In genomic region chr1:20107767-20108166, GRCh38 we compare ENCODE assay signal across 1 cellular context.
TF ChIP-seq lines count a peak whose summit lies in the region.

No MANE protein-coding gene starts in this region.

TF ChIP-seq in HepG2, 621 proteins besides CTCF, POLR2A, EP300 and RAD21:
- TF ChIP-seq, protein P1, sequence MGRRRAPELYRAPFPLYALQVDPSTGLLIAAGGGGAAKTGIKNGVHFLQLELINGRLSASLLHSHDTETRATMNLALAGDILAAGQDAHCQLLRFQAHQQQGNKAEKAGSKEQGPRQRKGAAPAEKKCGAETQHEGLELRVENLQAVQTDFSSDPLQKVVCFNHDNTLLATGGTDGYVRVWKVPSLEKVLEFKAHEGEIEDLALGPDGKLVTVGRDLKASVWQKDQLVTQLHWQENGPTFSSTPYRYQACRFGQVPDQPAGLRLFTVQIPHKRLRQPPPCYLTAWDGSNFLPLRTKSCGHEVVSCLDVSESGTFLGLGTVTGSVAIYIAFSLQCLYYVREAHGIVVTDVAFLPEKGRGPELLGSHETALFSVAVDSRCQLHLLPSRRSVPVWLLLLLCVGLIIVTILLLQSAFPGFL (CRISPR knock-in tag; IDR thresholded peaks at IDR 0.05): no peak
- TF ChIP-seq, protein P2, sequence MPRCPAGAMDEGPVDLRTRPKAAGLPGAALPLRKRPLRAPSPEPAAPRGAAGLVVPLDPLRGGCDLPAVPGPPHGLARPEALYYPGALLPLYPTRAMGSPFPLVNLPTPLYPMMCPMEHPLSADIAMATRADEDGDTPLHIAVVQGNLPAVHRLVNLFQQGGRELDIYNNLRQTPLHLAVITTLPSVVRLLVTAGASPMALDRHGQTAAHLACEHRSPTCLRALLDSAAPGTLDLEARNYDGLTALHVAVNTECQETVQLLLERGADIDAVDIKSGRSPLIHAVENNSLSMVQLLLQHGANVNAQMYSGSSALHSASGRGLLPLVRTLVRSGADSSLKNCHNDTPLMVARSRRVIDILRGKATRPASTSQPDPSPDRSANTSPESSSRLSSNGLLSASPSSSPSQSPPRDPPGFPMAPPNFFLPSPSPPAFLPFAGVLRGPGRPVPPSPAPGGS (CRISPR knock-in tag; IDR thresholded peaks at IDR 0.05): no peak
- TF ChIP-seq, protein P3, sequence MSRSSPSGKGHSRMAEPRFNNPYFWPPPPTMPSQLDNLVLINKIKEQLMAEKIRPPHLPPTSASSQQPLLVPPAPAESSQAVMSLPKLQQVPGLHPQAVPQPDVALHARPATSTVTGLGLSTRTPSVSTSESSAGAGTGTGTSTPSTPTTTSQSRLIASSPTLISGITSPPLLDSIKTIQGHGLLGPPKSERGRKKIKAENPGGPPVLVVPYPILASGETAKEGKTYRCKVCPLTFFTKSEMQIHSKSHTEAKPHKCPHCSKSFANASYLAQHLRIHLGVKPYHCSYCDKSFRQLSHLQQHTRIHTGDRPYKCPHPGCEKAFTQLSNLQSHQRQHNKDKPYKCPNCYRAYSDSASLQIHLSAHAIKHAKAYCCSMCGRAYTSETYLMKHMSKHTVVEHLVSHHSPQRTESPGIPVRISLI (CRISPR knock-in tag; IDR thresholded peaks at IDR 0.05; ENCODE audit: borderline replicate concordance): no peak
- TF ChIP-seq, protein P4, sequence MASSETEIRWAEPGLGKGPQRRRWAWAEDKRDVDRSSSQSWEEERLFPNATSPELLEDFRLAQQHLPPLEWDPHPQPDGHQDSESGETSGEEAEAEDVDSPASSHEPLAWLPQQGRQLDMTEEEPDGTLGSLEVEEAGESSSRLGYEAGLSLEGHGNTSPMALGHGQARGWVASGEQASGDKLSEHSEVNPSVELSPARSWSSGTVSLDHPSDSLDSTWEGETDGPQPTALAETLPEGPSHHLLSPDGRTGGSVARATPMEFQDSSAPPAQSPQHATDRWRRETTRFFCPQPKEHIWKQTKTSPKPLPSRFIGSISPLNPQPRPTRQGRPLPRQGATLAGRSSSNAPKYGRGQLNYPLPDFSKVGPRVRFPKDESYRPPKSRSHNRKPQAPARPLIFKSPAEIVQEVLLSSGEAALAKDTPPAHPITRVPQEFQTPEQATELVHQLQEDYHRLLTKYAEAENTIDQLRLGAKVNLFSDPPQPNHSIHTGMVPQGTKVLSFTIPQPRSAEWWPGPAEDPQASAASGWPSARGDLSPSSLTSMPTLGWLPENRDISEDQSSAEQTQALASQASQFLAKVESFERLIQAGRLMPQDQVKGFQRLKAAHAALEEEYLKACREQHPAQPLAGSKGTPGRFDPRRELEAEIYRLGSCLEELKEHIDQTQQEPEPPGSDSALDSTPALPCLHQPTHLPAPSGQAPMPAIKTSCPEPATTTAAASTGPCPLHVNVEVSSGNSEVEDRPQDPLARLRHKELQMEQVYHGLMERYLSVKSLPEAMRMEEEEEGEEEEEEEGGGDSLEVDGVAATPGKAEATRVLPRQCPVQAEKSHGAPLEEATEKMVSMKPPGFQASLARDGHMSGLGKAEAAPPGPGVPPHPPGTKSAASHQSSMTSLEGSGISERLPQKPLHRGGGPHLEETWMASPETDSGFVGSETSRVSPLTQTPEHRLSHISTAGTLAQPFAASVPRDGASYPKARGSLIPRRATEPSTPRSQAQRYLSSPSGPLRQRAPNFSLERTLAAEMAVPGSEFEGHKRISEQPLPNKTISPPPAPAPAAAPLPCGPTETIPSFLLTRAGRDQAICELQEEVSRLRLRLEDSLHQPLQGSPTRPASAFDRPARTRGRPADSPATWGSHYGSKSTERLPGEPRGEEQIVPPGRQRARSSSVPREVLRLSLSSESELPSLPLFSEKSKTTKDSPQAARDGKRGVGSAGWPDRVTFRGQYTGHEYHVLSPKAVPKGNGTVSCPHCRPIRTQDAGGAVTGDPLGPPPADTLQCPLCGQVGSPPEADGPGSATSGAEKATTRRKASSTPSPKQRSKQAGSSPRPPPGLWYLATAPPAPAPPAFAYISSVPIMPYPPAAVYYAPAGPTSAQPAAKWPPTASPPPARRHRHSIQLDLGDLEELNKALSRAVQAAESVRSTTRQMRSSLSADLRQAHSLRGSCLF (CRISPR knock-in tag; IDR thresholded peaks at IDR 0.05; ENCODE audit: borderline replicate concordance): no peak
- TF ChIP-seq ZNF567 (CRISPR knock-in tag; IDR thresholded peaks at IDR 0.05; ENCODE audit: borderline replicate concordance) (no peak), GPN1 (CRISPR knock-in tag; IDR thresholded peaks at IDR 0.05; ENCODE audit: borderline replicate concordance) (no peak), EED (CRISPR knock-in tag; IDR thresholded peaks at IDR 0.05) (no peak), ZBTB25 (CRISPR knock-in tag; IDR thresholded peaks at IDR 0.05) (no peak), ZBTB7A (CRISPR knock-in tag; IDR thresholded peaks at IDR 0.05) (no peak)
- TF ChIP-seq, protein P5, sequence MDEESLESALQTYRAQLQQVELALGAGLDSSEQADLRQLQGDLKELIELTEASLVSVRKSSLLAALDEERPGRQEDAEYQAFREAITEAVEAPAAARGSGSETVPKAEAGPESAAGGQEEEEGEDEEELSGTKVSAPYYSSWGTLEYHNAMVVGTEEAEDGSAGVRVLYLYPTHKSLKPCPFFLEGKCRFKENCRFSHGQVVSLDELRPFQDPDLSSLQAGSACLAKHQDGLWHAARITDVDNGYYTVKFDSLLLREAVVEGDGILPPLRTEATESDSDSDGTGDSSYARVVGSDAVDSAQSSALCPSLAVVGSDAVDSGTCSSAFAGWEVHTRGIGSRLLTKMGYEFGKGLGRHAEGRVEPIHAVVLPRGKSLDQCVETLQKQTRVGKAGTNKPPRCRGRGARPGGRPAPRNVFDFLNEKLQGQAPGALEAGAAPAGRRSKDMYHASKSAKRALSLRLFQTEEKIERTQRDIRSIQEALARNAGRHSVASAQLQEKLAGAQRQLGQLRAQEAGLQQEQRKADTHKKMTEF (CRISPR knock-in tag; IDR thresholded peaks at IDR 0.05): no peak
